In the genomic region with DNA sequence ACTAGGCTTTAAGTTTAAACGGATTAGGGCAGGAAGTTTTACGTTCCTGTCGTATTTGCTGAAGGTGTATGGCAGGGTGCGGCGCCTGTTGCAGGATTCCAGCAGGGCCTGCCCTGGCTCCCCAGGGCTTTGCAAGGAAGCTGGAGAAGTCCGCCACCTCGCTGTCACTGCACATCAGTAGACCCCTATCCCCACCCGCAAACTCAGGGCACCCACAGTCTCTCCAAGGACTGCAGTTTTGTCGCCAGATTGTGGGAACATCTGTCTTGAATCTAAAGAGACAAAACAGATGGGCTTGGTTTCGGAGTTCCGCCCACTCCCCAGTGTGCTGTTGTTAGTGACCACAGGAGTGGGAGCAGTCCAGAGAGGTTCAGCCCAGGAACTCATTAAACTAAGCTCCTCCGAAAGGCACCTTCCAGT, we compare ENCODE assay signal across 1 cellular context.
TF ChIP-seq lines count a peak whose summit lies in the region.

No MANE protein-coding gene starts in this region.

TF ChIP-seq in A549, 52 proteins besides CTCF, POLR2A, EP300 and RAD21 (continued from another document):
- TF ChIP-seq, protein P1, sequence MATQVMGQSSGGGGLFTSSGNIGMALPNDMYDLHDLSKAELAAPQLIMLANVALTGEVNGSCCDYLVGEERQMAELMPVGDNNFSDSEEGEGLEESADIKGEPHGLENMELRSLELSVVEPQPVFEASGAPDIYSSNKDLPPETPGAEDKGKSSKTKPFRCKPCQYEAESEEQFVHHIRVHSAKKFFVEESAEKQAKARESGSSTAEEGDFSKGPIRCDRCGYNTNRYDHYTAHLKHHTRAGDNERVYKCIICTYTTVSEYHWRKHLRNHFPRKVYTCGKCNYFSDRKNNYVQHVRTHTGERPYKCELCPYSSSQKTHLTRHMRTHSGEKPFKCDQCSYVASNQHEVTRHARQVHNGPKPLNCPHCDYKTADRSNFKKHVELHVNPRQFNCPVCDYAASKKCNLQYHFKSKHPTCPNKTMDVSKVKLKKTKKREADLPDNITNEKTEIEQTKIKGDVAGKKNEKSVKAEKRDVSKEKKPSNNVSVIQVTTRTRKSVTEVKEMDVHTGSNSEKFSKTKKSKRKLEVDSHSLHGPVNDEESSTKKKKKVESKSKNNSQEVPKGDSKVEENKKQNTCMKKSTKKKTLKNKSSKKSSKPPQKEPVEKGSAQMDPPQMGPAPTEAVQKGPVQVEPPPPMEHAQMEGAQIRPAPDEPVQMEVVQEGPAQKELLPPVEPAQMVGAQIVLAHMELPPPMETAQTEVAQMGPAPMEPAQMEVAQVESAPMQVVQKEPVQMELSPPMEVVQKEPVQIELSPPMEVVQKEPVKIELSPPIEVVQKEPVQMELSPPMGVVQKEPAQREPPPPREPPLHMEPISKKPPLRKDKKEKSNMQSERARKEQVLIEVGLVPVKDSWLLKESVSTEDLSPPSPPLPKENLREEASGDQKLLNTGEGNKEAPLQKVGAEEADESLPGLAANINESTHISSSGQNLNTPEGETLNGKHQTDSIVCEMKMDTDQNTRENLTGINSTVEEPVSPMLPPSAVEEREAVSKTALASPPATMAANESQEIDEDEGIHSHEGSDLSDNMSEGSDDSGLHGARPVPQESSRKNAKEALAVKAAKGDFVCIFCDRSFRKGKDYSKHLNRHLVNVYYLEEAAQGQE (IDR thresholded peaks at IDR 0.05): no peak
- TF ChIP-seq ZNF302 (CRISPR knock-in tag; IDR thresholded peaks at IDR 0.05): 0 out of 2 replicates have a peak, but pooled peaks have one; percentile 42
- TF ChIP-seq POLR2AphosphoS2 (conservative IDR thresholded peaks at IDR 0.05; ENCODE audit: low read length): no peak
- TF ChIP-seq E2F6 (IDR thresholded peaks at IDR 0.05; ENCODE audit: borderline replicate concordance, low read depth): no peak
- peak; percentile 39; the same call in 1 of the 2 replicates for TF ChIP-seq HOXB13 (CRISPR knock-in tag; IDR thresholded peaks at IDR 0.05; ENCODE audit: low read depth)
- TF ChIP-seq MAFK (IDR thresholded peaks at IDR 0.05; ENCODE audit: partially characterized antibody): no peak
- no peak for TF ChIP-seq NPAS2 (CRISPR knock-in tag; IDR thresholded peaks at IDR 0.05; ENCODE audit: borderline replicate concordance)
- no peak for TF ChIP-seq CHD4 (IDR thresholded peaks at IDR 0.05; ENCODE audit: borderline replicate concordance)
- TF ChIP-seq, protein P2, sequence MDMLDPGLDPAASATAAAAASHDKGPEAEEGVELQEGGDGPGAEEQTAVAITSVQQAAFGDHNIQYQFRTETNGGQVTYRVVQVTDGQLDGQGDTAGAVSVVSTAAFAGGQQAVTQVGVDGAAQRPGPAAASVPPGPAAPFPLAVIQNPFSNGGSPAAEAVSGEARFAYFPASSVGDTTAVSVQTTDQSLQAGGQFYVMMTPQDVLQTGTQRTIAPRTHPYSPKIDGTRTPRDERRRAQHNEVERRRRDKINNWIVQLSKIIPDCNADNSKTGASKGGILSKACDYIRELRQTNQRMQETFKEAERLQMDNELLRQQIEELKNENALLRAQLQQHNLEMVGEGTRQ (IDR thresholded peaks at IDR 0.05): no peak
- TF ChIP-seq ESRRA (IDR thresholded peaks at IDR 0.05; ENCODE audit: borderline replicate concordance, low read length): no peak
- TF ChIP-seq NR3C1 (IDR thresholded peaks at IDR 0.05): no peak
- TF ChIP-seq HMGXB4 (CRISPR knock-in tag; IDR thresholded peaks at IDR 0.05; ENCODE audit: borderline replicate concordance): no peak
- TF ChIP-seq SREBF2 (IDR thresholded peaks at IDR 0.05): no peak
- TF ChIP-seq CBX2 (IDR thresholded peaks at IDR 0.05; ENCODE audit: borderline replicate concordance, low read depth): no peak
- peak; percentile 56; the same call in 1 of the 2 replicates for TF ChIP-seq GATA3 (IDR thresholded peaks at IDR 0.05; ENCODE audit: borderline replicate concordance)
- TF ChIP-seq PHF8 (IDR thresholded peaks at IDR 0.05; ENCODE audit: borderline replicate concordance, low read depth): no peak
TF ChIP-seq in A549: peak in this region for 7.
